In genomic region chr12:122681814-122682213, GRCh38 we compare ENCODE assay signal across 1 cellular context.
TF ChIP-seq lines count a peak whose summit lies in the region.

No MANE protein-coding gene starts in this region.

TF ChIP-seq in IMR-90, 13 proteins besides CTCF, POLR2A, EP300 and RAD21:
- TF ChIP-seq RFX5 (IDR thresholded peaks at IDR 0.05; ENCODE audit: low read depth, low read length): no peak
- peak; percentile 60 for TF ChIP-seq CEBPB (IDR thresholded peaks at IDR 0.05; ENCODE audit: low read depth, low read length)
- no peak for TF ChIP-seq BHLHE40 (IDR thresholded peaks at IDR 0.05; ENCODE audit: low read depth, low read length)
- TF ChIP-seq MAFK (IDR thresholded peaks at IDR 0.05; ENCODE audit: low read depth, low read length): no peak
- TF ChIP-seq RCOR1 (IDR thresholded peaks at IDR 0.05; ENCODE audit: insufficient replicate concordance, low read length): no peak
TF ChIP-seq in IMR-90: peak in this region for 1.
